In the genomic region with DNA sequence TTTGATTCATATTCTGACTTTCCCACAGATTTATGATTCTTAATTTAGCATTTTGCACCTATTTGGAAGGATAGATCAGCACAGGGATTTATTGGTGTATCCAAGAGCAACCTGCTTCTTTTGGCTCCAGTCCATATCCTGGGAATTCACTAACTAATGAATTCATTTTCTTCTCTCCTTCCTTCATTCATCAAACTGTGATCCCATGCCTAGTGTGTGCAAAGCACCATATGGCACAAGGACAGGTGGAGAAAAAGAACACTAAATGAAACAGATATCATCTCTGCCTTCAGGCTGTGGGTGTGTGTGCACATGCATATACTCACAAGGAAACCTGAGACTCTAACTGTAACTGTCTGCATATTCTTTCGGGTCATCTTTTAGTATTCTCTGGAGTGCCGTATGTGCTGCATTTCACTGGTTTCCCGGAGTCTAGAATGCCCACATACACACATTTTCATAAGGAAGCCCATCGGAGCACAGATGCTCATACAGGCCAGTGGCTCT, we compare ENCODE assay signal across 1 cellular context.
TF ChIP-seq lines count a peak whose summit lies in the region.

No MANE protein-coding gene starts in this region.

TF ChIP-seq in WTC11, 78 proteins besides CTCF, POLR2A, EP300 and RAD21 (continued from another document):
- no peak for TF ChIP-seq MXD4 (CRISPR knock-in tag; IDR thresholded peaks at IDR 0.05; ENCODE audit: borderline replicate concordance)
